Comparison of ENCODE assay signal across 20 cellular contexts in the genomic region with DNA sequence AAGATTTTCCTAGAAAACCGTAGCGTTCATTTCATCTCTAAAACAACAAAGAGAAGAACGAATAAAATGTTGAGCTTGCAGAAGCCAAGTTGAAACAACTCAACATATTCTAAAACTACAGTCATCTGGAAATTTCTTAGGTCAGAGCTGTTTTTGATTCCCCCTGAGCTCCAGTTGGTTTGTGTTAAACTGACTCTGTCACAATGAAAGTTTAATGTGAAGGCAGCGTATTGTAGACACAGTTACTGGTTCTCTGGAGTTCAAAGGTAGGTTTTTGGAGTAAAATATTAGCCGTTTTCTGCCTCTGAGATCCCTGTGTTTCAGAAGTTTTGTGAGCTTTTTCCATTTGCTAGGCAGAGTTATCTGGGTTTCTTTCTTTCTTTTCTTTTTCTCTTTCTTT. TPM values are rescaled to one million over a fixed set of nuclear protein-coding genes. Genes with fewer than 3 reads are reported as not detected.
DNase-seq lines count a peak whose midpoint lies in the region; ATAC-seq and TF ChIP-seq lines count a peak whose summit lies in the region.
"Had no signal": no experiment of that assay in that cellular context is flagged by ENCODE, and none has a peak within 500 bp of the region (broad histone marks: within the 10 kb centered on the region; RNA-seq: fewer than 3 reads in every experiment).

No MANE protein-coding gene starts in this region.

- peak overlapping the region; percentile 74 for H3K4me2 ChIP-seq in neural cell (ENCODE audit: low read length)
- H3K4me2 ChIP-seq: SK-N-SH had no signal

- H3K4me3 ChIP-seq in adipocyte (ENCODE audit: low read length) (peak overlapping the region; percentile 88), fibroblast of the aortic adventitia (ENCODE audit: low read depth, low read length) (no peak overlapping the region), neural cell (ENCODE audit: low read length) (peak overlapping the region; percentile 90), tibial artery (peak overlapping the region; percentile 76 to 78)
- no peak overlapping the region for H3K4me3 ChIP-seq in CD8-positive, alpha-beta T cell (ENCODE audit: low read depth, low read length)
- H3K4me3 ChIP-seq: HAP-1 had no signal

- H3K4me1 ChIP-seq in adipocyte (ENCODE audit: control insufficient read depth, insufficient read depth, low read length) (peaks cover 47% of the 10 kb centered on the region), tibial artery (peaks cover 0 to 70% (median 41%) of the 10 kb centered on the region in 4 donors)
- H3K4me1 ChIP-seq in CD8-positive, alpha-beta T cell (ENCODE audit: insufficient read depth, low read length), result peaks cover 14% of the 10 kb centered on the region
- H3K4me1 ChIP-seq: HAP-1 had no signal

- no peaks in the 10 kb centered on the region for H3K9me3 ChIP-seq in adipocyte (ENCODE audit: control insufficient read depth, low read length)
- no peaks in the 10 kb centered on the region for H3K9me3 ChIP-seq in neural cell (ENCODE audit: low read length)
- no peaks in the 10 kb centered on the region for H3K9me3 ChIP-seq in tibial artery
- no peaks in the 10 kb centered on the region for H3K9me3 ChIP-seq in CD8-positive, alpha-beta T cell (ENCODE audit: low read length)
- H3K9me3 ChIP-seq: HAP-1, SK-N-SH had no signal

- no peak overlapping the region for H3K27ac ChIP-seq in neural cell (ENCODE audit: low read length)
- H3K27ac ChIP-seq in tibial artery, result peak overlapping the region; percentile 90
- H3K27ac ChIP-seq in CD8-positive, alpha-beta T cell (ENCODE audit: low read depth, low read length), result no peak overlapping the region
- H3K27ac ChIP-seq: RWPE1 had no signal

- peaks cover 15% of the 10 kb centered on the region for H3K4me1 Mint-ChIP-seq in CD8-positive, alpha-beta T cell (ENCODE audit: low read depth)

- H3K36me3 ChIP-seq in adipocyte (ENCODE audit: control insufficient read depth, insufficient read depth, low read length, severe bottlenecking), result no peaks in the 10 kb centered on the region
- H3K36me3 ChIP-seq in neural cell (ENCODE audit: insufficient read depth, low read length), result no peaks in the 10 kb centered on the region
- H3K36me3 ChIP-seq in tibial artery, result no peaks in the 10 kb centered on the region
- H3K36me3 ChIP-seq in CD8-positive, alpha-beta T cell (ENCODE audit: insufficient read depth, low read length), result no peaks in the 10 kb centered on the region
- H3K36me3 ChIP-seq: HAP-1 had no signal

- POLR2A ChIA-PET in CD8-positive, alpha-beta T cell (lab: Charles Lee), result no interaction called here

- no peaks in the 10 kb centered on the region for H3K9me2 ChIP-seq in neural cell (ENCODE audit: insufficient read depth, low read length)
- H3K9me2 ChIP-seq: SK-N-SH had no signal

- no peak overlapping the region for H2AFZ ChIP-seq in neural cell (ENCODE audit: low read depth, low read length)

- H3K36me3 Mint-ChIP-seq in CD8-positive, alpha-beta T cell, result peaks cover 4% of the 10 kb centered on the region
- H3K36me3 Mint-ChIP-seq: activated CD8-positive, alpha-beta memory T cell treated with anti-CD3 and anti-CD28 coated beads, Interleukin-2, amount 10 ng/mL, durations not matched to agents 7 days and 5 days had no signal

- no peak overlapping the region for H3K27ac Mint-ChIP-seq in CD8-positive, alpha-beta T cell
- H3K27ac Mint-ChIP-seq: activated CD4-positive, alpha-beta T cell treated with anti-CD3 and anti-CD28 coated beads, Interleukin-2, amount 10 ng/mL, durations not matched to agents 7 days and 5 days; activated CD8-positive, alpha-beta memory T cell treated with anti-CD3 and anti-CD28 coated beads, Interleukin-2, amount 10 ng/mL, durations not matched to agents 7 days and 5 days; activated naive CD4-positive, alpha-beta T cell treated with anti-CD3 and anti-CD28 coated beads, Interleukin-2, amount 50 U/mL, for 72 hours; CD8-positive, alpha-beta memory T cell had no signal

- peak overlapping the region; percentile 90 for H3K9ac ChIP-seq in adipocyte (ENCODE audit: low read length)
- H3K9ac ChIP-seq in neural cell (ENCODE audit: low read length), result no peak overlapping the region
- H3K9ac ChIP-seq: SK-N-SH had no signal

- peaks cover 57% of the 10 kb centered on the region for H3K27me3 Mint-ChIP-seq in CD8-positive, alpha-beta T cell (ENCODE audit: low read depth)

- no peak for TF ChIP-seq CTCF in fibroblast of the aortic adventitia (IDR thresholded peaks at IDR 0.05; ENCODE audit: insufficient read depth, low read length)
- no peak for TF ChIP-seq CTCF in neural cell (IDR thresholded peaks at IDR 0.05; ENCODE audit: poor library complexity, severe bottlenecking)
- no peak for TF ChIP-seq CTCF in tibial artery (IDR thresholded peaks at IDR 0.05)
- TF ChIP-seq CTCF in CD8-positive, alpha-beta T cell (IDR thresholded peaks at IDR 0.05), result no peak

- H3F3A ChIP-seq in neural cell (ENCODE audit: insufficient read depth, low read length, poor library complexity, severe bottlenecking), result no peaks in the 10 kb centered on the region

- no peak for TF ChIP-seq RAD21 in neural cell (conservative IDR thresholded peaks at IDR 0.05)

- H3K9me3 Mint-ChIP-seq in CD8-positive, alpha-beta T cell, result no peaks in the 10 kb centered on the region
- H3K9me3 Mint-ChIP-seq: activated CD4-positive, alpha-beta T cell treated with anti-CD3 and anti-CD28 coated beads, Interleukin-2, amount 10 ng/mL, durations not matched to agents 7 days and 5 days; activated naive CD4-positive, alpha-beta T cell treated with anti-CD3 and anti-CD28 coated beads, Interleukin-2, amount 50 U/mL, for 72 hours had no signal

- H4K20me1 ChIP-seq in neural cell (ENCODE audit: insufficient read depth), result peaks cover 7% of the 10 kb centered on the region

- CTCF ChIA-PET in CD8-positive, alpha-beta T cell (lab: Charles Lee), result interaction anchor here (2.1 kb wide), 1 partner anchor 50 kb away, joined by 8 read pairs; no protein-coding TSS in a partner anchor

- H3K79me2 ChIP-seq in neural cell (replicated peaks; ENCODE audit: insufficient read depth, low read length), result peaks cover 54% of the 10 kb centered on the region

- intact Hi-C loops in tibial artery (cut with DNase I; ENCODE audit: low total_unique reads), result loop anchor here (5.0 kb wide), 3 partner anchors 35 to 205 kb away; no protein-coding TSS in a partner anchor
- intact Hi-C loops in CD8-positive, alpha-beta T cell (cut with DNase I, micrococcal nuclease), result no loop called here

- H3K4me3 Mint-ChIP-seq in CD8-positive, alpha-beta T cell, result no peak overlapping the region
- H3K4me3 Mint-ChIP-seq: activated CD4-positive, alpha-beta T cell treated with anti-CD3 and anti-CD28 coated beads, Interleukin-2, amount 10 ng/mL, durations not matched to agents 7 days and 5 days; activated CD8-positive, alpha-beta memory T cell treated with anti-CD3 and anti-CD28 coated beads, Interleukin-2, amount 10 ng/mL, durations not matched to agents 7 days and 5 days had no signal

- H3K27me3 ChIP-seq in adipocyte (replicated peaks; ENCODE audit: control insufficient read depth, insufficient read depth, low read length) (peaks cover 9% of the 10 kb centered on the region), neural cell (ENCODE audit: insufficient read depth, low read depth, low read length) (no peaks in the 10 kb centered on the region), tibial artery (no peaks in the 10 kb centered on the region)
- H3K27me3 ChIP-seq in CD8-positive, alpha-beta T cell (ENCODE audit: insufficient read depth, low read length), result peaks cover 28% of the 10 kb centered on the region

- no peak for TF ChIP-seq EP300 in neural cell (conservative IDR thresholded peaks at IDR 0.05; ENCODE audit: poor library complexity, severe bottlenecking)

- DNase-seq in adipocyte (ENCODE audit: low read depth) (peak; percentile 51), fibroblast of the aortic adventitia (ENCODE audit: low read depth) (peak; percentile 56), tibial artery (no peak), midbrain (lab: John Stamatoyannopoulos, UW) (no peak)
- no peak for DNase-seq in CD8-positive, alpha-beta T cell
- DNase-seq: activated CD4-positive, alpha-beta T cell treated with anti-CD3 and anti-CD28 coated beads, Interleukin-2, amount 10 ng/mL, durations not matched to agents 7 days and 5 days; activated CD8-positive, alpha-beta memory T cell treated with anti-CD3 and anti-CD28 coated beads, Interleukin-2, amount 10 ng/mL, durations not matched to agents 7 days and 5 days; CD8-positive, alpha-beta memory T cell; GDM1; KBM-7; NCI-H1436 treated with DMSO at 0.1 percent for 48 hours; NCI-H526 treated with DMSO at 0.1 percent for 48 hours; substantia nigra; T-helper 2 cell had no signal

- no peak for ATAC-seq in CD8-positive, alpha-beta T cell
- ATAC-seq in GM21528 (IDR thresholded peaks at IDR 0.05; ENCODE audit: low FRiP score, unreplicated experiment), result no peak
- ATAC-seq: activated CD8-positive, alpha-beta memory T cell treated with anti-CD3 and anti-CD28 coated beads, Interleukin-2, amount 10 ng/mL, durations not matched to agents 7 days and 5 days; activated naive CD4-positive, alpha-beta T cell treated with anti-CD3 and anti-CD28 coated beads, Interleukin-2, amount 50 U/mL, for 72 hours had no signal

TF ChIP-seq in neural cell, 6 proteins besides CTCF, POLR2A, EP300 and RAD21 (continues in another document):
- no peak for TF ChIP-seq MXI1 (conservative IDR thresholded peaks at IDR 0.05; ENCODE audit: poor library complexity, severe bottlenecking)
- TF ChIP-seq EZH2 (IDR thresholded peaks at IDR 0.05; ENCODE audit: borderline replicate concordance, insufficient read depth, low read length, poor library complexity, severe bottlenecking), result no peak
- TF ChIP-seq POLR2AphosphoS5 (IDR thresholded peaks at IDR 0.05), result no peak
- TF ChIP-seq TAF1 (IDR thresholded peaks at IDR 0.05; ENCODE audit: low read depth), result no peak
- no peak for TF ChIP-seq SMC3 (conservative IDR thresholded peaks at IDR 0.05; ENCODE audit: poor library complexity)

RNA-seq across cellular contexts. Expression of a gene that starts 2.2 kb away (rescaled TPM):
- 24.8 and 35.9 TPM in 2 replicates for total RNA-seq in fibroblast of the aortic adventitia (ENCODE audit: low replicate concordance)
- 155 and 164 TPM in 2 replicates for polyA plus RNA-seq in neural cell
- polyA minus RNA-seq in neural cell, result 250 and 290 TPM in 2 replicates
- 100 to 1,000 TPM; 163 to 178 TPM for total RNA-seq in CD8-positive, alpha-beta T cell

Comparison
In these comparisons a context has a peak if more than half of its experiments do, and no peak if none do; other contexts are left out.
1. DNase-seq: peak in adipocyte (single experiment) and fibroblast of the aortic adventitia (single experiment); none in tibial artery (0 of 2), CD8-positive, alpha-beta T cell (0 of 7) and midbrain (single experiment).
2. H3K4me3 ChIP-seq: peak in adipocyte (single experiment), neural cell (single experiment) and tibial artery (2 of 2); none in fibroblast of the aortic adventitia (single experiment) and CD8-positive, alpha-beta T cell (single experiment).
3. H3K27ac ChIP-seq: peak in tibial artery (2 of 2); none in neural cell (single experiment) and CD8-positive, alpha-beta T cell (single experiment).